ENCODE assay signal across 8 cellular contexts in the genomic region with DNA sequence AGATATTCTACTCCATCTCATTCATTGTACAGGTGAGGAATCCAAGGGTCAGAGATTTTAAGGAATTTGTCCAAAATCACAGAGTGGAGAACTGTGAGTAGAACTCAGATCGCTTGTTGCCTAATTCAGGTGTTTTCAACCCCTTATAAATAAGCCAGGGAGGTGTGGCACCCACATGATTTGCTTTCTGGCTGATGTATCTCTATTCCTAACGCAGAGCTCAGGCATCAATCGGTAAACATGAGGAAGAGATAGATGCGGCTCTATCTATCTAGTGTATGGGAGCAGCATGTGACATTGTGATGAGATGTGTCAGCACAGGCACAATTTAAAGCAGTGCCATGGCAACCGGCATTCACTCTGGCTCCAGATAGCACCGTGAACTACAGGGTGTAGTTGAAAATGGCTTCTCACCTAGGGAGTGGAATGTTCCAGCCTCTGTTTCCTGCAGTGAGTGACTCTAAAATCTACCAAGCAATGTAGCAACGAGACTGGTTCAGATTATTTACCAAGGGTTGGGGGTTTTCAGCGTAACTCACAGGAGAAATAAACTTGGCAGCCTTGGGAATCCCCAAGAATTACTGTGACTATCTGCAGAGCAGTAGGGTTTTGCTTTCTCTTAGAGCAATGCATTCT. TPM values are rescaled to one million over a fixed set of nuclear protein-coding genes. Genes with fewer than 3 reads are reported as not detected.
A peak's percentile ranks its signal among the peaks of the same experiment; 100 is the strongest.
DNase-seq lines count a peak whose midpoint lies in the region; ATAC-seq, FAIRE-seq and TF ChIP-seq lines count a peak whose summit lies in the region.

No MANE protein-coding gene starts in this region.

- FAIRE-seq in GM19239 (lab: Jason Lieb, UNC) = peak; percentile 70

- no peaks in the 10 kb centered on the region for H3K36me3 ChIP-seq in CD8-positive, alpha-beta T cell (ENCODE audit: insufficient read depth, low read length)
- no peaks in the 10 kb centered on the region for H3K36me3 ChIP-seq in brain microvascular endothelial cell (replicated peaks)
- no peaks in the 10 kb centered on the region for H3K36me3 ChIP-seq in neural cell (ENCODE audit: insufficient read depth, low read length)

- H2AFZ ChIP-seq in neural cell (ENCODE audit: low read depth, low read length) = peak overlapping the region; percentile 53

- H3K9me3 Mint-ChIP-seq in CD8-positive, alpha-beta T cell = no peaks in the 10 kb centered on the region

- ATAC-seq in CD8-positive, alpha-beta T cell = peak; percentile 71
- peak; percentile 49 for ATAC-seq in HG03378 (IDR thresholded peaks at IDR 0.05; ENCODE audit: unreplicated experiment)

- peak overlapping the region; percentile 83 for H3K4me2 ChIP-seq in neural cell (ENCODE audit: low read length)

- POLR2A ChIA-PET in CD8-positive, alpha-beta T cell (lab: Charles Lee) = interaction anchor here (0.9 kb wide), 1 partner anchor 58 kb away, joined by 3 read pairs; no protein-coding TSS in a partner anchor

- no peak for TF ChIP-seq POLR2A in erythroblast (IDR thresholded peaks at IDR 0.05; ENCODE audit: low read length)

- no peak for TF ChIP-seq CTCF in CD8-positive, alpha-beta T cell (IDR thresholded peaks at IDR 0.05)
- TF ChIP-seq CTCF in brain microvascular endothelial cell (IDR thresholded peaks at IDR 0.05; ENCODE audit: low read depth, low read length, missing control alignments) (no peak), neural cell (IDR thresholded peaks at IDR 0.05; ENCODE audit: poor library complexity, severe bottlenecking) (no peak)

- H3K79me2 ChIP-seq in neural cell (replicated peaks; ENCODE audit: insufficient read depth, low read length) = no peaks in the 10 kb centered on the region

- H3K4me1 ChIP-seq in CD8-positive, alpha-beta T cell (ENCODE audit: insufficient read depth, low read length) = peaks cover 4% of the 10 kb centered on the region

- H3K9me2 ChIP-seq in neural cell (ENCODE audit: insufficient read depth, low read length) = no peaks in the 10 kb centered on the region

- no peaks in the 10 kb centered on the region for H3K27me3 Mint-ChIP-seq in CD8-positive, alpha-beta T cell (ENCODE audit: low read depth)

- H3F3A ChIP-seq in neural cell (ENCODE audit: insufficient read depth, low read length, poor library complexity, severe bottlenecking) = no peaks in the 10 kb centered on the region

- peaks cover 28% of the 10 kb centered on the region for H3K4me1 Mint-ChIP-seq in CD8-positive, alpha-beta T cell (ENCODE audit: low read depth)

- TF ChIP-seq EP300 in neural cell (conservative IDR thresholded peaks at IDR 0.05; ENCODE audit: poor library complexity, severe bottlenecking) = peak; percentile 84

- peak; percentile 55 for TF ChIP-seq RAD21 in neural cell (conservative IDR thresholded peaks at IDR 0.05)

- peak overlapping the region; percentile 67 for H3K9ac ChIP-seq in neural cell (ENCODE audit: low read length)

- peak overlapping the region; percentile 41 for H3K4me3 ChIP-seq in CD8-positive, alpha-beta T cell (ENCODE audit: low read depth, low read length)
- H3K4me3 ChIP-seq in brain microvascular endothelial cell (ENCODE audit: low read depth, low read length) = no peak overlapping the region
- peak overlapping the region; percentile 57 for H3K4me3 ChIP-seq in neural cell (ENCODE audit: low read length)

- H3K36me3 Mint-ChIP-seq in CD8-positive, alpha-beta T cell = no peaks in the 10 kb centered on the region

- in situ Hi-C loops in SK-MEL-5 (cut with HindIII; ENCODE audit: low pct_unique_long_range_greater_than_20kb, low sequenced_read_pairs) (no loop called here), brain microvascular endothelial cell (cut with HindIII; ENCODE audit: low pct_ligation_motif_present, low sequenced_read_pairs) (no loop called here)

- H3K27me3 ChIP-seq in CD8-positive, alpha-beta T cell (ENCODE audit: insufficient read depth, low read length) = no peaks in the 10 kb centered on the region
- H3K27me3 ChIP-seq in brain microvascular endothelial cell (replicated peaks) (no peaks in the 10 kb centered on the region), neural cell (ENCODE audit: insufficient read depth, low read depth, low read length) (no peaks in the 10 kb centered on the region)

- DNase-seq in CD8-positive, alpha-beta T cell = peak in 5 of 7 experiments; percentile 10 to 52 (median 29)
- DNase-seq in GM19239 (ENCODE audit: insufficient read length, low spot score) = no peak
- DNase-seq in SK-MEL-5 (ENCODE audit: low read depth, low spot score) = peak; percentile 46
- peak; percentile 76 for DNase-seq in brain microvascular endothelial cell
- DNase-seq in erythroblast (lab: John Stamatoyannopoulos, UW) = no peak
- no peak for DNase-seq in MV-4-11 (lab: John Stamatoyannopoulos, UW)

- peak overlapping the region; percentile 48 for H3K27ac ChIP-seq in CD8-positive, alpha-beta T cell (ENCODE audit: low read depth, low read length)
- peak overlapping the region; percentile 40 for H3K27ac ChIP-seq in brain microvascular endothelial cell
- H3K27ac ChIP-seq in neural cell (ENCODE audit: low read length) = peak overlapping the region; percentile 96

- CTCF ChIA-PET in CD8-positive, alpha-beta T cell (lab: Charles Lee) = interaction anchor here (1.1 to 1.7 kb wide), 2 partner anchors 42 to 58 kb away, joined by 3 to 8 read pairs; no protein-coding TSS in a partner anchor

- intact Hi-C loops in CD8-positive, alpha-beta T cell (cut with DNase I, micrococcal nuclease) = loop anchor here in 1 of 2 experiments (5.0 kb wide), 1 partner anchor 55 kb away; a partner anchor contains a TSS

- H3K27ac Mint-ChIP-seq in CD8-positive, alpha-beta T cell = peak overlapping the region; percentile 84

- no peaks in the 10 kb centered on the region for H4K20me1 ChIP-seq in neural cell (ENCODE audit: insufficient read depth)

- peak overlapping the region; percentile 82 for H3K4me3 Mint-ChIP-seq in CD8-positive, alpha-beta T cell

- H3K9me3 ChIP-seq in CD8-positive, alpha-beta T cell (ENCODE audit: low read length) = no peaks in the 10 kb centered on the region
- no peaks in the 10 kb centered on the region for H3K9me3 ChIP-seq in neural cell (ENCODE audit: low read length)

TF ChIP-seq in neural cell, 6 proteins besides CTCF, POLR2A, EP300 and RAD21:
- no peak for TF ChIP-seq EZH2 (IDR thresholded peaks at IDR 0.05; ENCODE audit: borderline replicate concordance, insufficient read depth, low read length, poor library complexity, severe bottlenecking)
- TF ChIP-seq POLR2AphosphoS5 (IDR thresholded peaks at IDR 0.05) = peak; percentile 92
- peak; percentile 3 for TF ChIP-seq TAF1 (IDR thresholded peaks at IDR 0.05; ENCODE audit: low read depth)
- TF ChIP-seq MXI1 (conservative IDR thresholded peaks at IDR 0.05; ENCODE audit: poor library complexity, severe bottlenecking) = peak; percentile 93
- TF ChIP-seq SMC3 (conservative IDR thresholded peaks at IDR 0.05; ENCODE audit: poor library complexity) = peak; percentile 42
- TF ChIP-seq, protein P1, sequence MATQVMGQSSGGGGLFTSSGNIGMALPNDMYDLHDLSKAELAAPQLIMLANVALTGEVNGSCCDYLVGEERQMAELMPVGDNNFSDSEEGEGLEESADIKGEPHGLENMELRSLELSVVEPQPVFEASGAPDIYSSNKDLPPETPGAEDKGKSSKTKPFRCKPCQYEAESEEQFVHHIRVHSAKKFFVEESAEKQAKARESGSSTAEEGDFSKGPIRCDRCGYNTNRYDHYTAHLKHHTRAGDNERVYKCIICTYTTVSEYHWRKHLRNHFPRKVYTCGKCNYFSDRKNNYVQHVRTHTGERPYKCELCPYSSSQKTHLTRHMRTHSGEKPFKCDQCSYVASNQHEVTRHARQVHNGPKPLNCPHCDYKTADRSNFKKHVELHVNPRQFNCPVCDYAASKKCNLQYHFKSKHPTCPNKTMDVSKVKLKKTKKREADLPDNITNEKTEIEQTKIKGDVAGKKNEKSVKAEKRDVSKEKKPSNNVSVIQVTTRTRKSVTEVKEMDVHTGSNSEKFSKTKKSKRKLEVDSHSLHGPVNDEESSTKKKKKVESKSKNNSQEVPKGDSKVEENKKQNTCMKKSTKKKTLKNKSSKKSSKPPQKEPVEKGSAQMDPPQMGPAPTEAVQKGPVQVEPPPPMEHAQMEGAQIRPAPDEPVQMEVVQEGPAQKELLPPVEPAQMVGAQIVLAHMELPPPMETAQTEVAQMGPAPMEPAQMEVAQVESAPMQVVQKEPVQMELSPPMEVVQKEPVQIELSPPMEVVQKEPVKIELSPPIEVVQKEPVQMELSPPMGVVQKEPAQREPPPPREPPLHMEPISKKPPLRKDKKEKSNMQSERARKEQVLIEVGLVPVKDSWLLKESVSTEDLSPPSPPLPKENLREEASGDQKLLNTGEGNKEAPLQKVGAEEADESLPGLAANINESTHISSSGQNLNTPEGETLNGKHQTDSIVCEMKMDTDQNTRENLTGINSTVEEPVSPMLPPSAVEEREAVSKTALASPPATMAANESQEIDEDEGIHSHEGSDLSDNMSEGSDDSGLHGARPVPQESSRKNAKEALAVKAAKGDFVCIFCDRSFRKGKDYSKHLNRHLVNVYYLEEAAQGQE (IDR thresholded peaks at IDR 0.05; ENCODE audit: borderline replicate concordance) = peak; percentile 83

RNA-seq across cellular contexts. Expression of a gene that starts 53.4 kb away (rescaled TPM):
- total RNA-seq in CD8-positive, alpha-beta T cell = 100 to 1,000 TPM; 361 to 370 TPM
- 500 and 514 TPM in 2 replicates for total RNA-seq in SK-MEL-5 (2014; rRNA removed; shearing (Covaris generic))
- polyA plus RNA-seq in SK-MEL-5 (2015; cell fraction: cytosol; rRNA removed) = 237 and 380 TPM in 2 replicates
- 80.9 and 141 TPM in 2 replicates for polyA plus RNA-seq in SK-MEL-5 (2015; cell fraction: nucleus; rRNA removed)
- 927 and 1,107 TPM in 2 replicates for polyA plus RNA-seq in neural cell
- 295 and 358 TPM in 2 replicates for polyA minus RNA-seq in neural cell

Comparison
In these comparisons a context has a peak if more than half of its experiments do, and no peak if none do; other contexts are left out.
1. DNase-seq: peak in CD8-positive, alpha-beta T cell (5 of 7), SK-MEL-5 (single experiment) and brain microvascular endothelial cell (single experiment); none in GM19239 (single experiment), erythroblast (0 of 2) and MV-4-11 (single experiment).
2. H3K27ac ChIP-seq: peak in every context shown above with its lines; median percentile 96 in neural cell; 48 in CD8-positive, alpha-beta T cell; 40 in brain microvascular endothelial cell.